Comparison of ENCODE assay signal across 14 cellular contexts in genomic region chr13:110600261-110600819, GRCh38. TPM values are rescaled to one million over a fixed set of nuclear protein-coding genes. Genes with fewer than 3 reads are reported as not detected.
"Had no signal": no experiment of that assay in that cellular context is flagged by ENCODE, and none has a peak within 500 bp of the region (broad histone marks: within the 10 kb centered on the region; RNA-seq: fewer than 3 reads in every experiment).

No MANE protein-coding gene starts in this region.

- H3K4me1 ChIP-seq: gastrocnemius medialis, left lung, right lobe of liver had no signal

- H3K36me3 ChIP-seq: gastrocnemius medialis, heart left ventricle, left lung, right lobe of liver had no signal

- H3K27ac ChIP-seq: gastrocnemius medialis, heart left ventricle, left lung, right lobe of liver had no signal

- DNase-seq: activated CD4-positive, alpha-beta T cell treated with anti-CD3 and anti-CD28 coated beads, Interleukin-2, amount 10 ng/mL, durations not matched to agents 7 days and 5 days; activated naive CD4-positive, alpha-beta T cell treated with Interleukin-2 at 50 U/mL for 16 hours; activated naive CD8-positive, alpha-beta T cell treated with anti-CD3 and anti-CD28 coated beads, Interleukin-2, amount 50 U/mL, for 24 hours; activated T-cell treated with anti-CD3 and anti-CD28 coated beads for 4 hours; aorta; effector memory CD8-positive, alpha-beta T cell; gastrocnemius medialis; heart left ventricle; left lung; right lobe of liver; T-helper 2 cell had no signal

- H3K9me3 ChIP-seq: gastrocnemius medialis, heart left ventricle, left lung, right lobe of liver had no signal

- H3K4me3 ChIP-seq: gastrocnemius medialis, heart left ventricle, left lung, right lobe of liver, smooth muscle cell had no signal

- H3K27me3 ChIP-seq: gastrocnemius medialis, heart left ventricle, left lung, right lobe of liver had no signal

- ATAC-seq: activated naive CD8-positive, alpha-beta T cell treated with anti-CD3 and anti-CD28 coated beads, Interleukin-2, amount 50 U/mL, for 24 hours; activated T-helper 17 cell treated with anti-CD3 and anti-CD28 coated beads, Interleukin-2, amount 50 U/mL, for 72 hours; effector memory CD8-positive, alpha-beta T cell; gastrocnemius medialis; heart left ventricle; left lung had no signal

RNA-seq across cellular contexts. Expression of gene RAB20, which starts 38.8 kb away (rescaled TPM):
- polyA plus RNA-seq: neural cell had no signal
